15 cellular contexts compared by ENCODE assay signal in the genomic region with DNA sequence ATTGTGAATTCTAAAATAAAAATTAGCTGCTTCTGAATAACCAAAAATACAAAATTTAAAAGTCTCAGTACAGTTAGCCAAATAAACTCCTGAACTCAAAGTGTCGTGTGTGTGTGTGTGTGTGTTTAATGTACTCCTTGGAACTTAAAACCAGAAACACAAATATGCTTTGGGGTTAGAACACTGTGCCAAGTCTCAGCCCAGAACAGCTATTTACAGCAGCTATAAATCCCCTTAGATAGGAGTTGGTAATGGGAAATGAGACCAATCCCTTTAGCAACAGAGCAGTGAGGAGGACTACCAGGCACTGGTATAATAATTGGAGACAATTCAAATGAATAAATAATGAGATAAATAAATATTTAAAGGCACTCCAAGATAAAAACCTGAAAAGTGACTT.
A peak's percentile ranks its signal among the peaks of the same experiment; 100 is the strongest.
DNase-seq lines count a peak whose midpoint lies in the region; ATAC-seq and TF ChIP-seq lines count a peak whose summit lies in the region.
"Had no signal": no experiment of that assay in that cellular context is flagged by ENCODE, and none has a peak within 500 bp of the region (broad histone marks: within the 10 kb centered on the region; RNA-seq: fewer than 3 reads in every experiment).

No MANE protein-coding gene starts in this region.

- TF ChIP-seq POLR2A in sigmoid colon (IDR thresholded peaks at IDR 0.05) = no peak
- no peak for TF ChIP-seq POLR2A in suprapubic skin (IDR thresholded peaks at IDR 0.05)

- H3K4me1 ChIP-seq in hepatocyte (ENCODE audit: insufficient read depth) (peaks cover 12% of the 10 kb centered on the region), sigmoid colon (peaks cover 0 to 18% (median 12%) of the 10 kb centered on the region in 4 donors), foreskin keratinocyte (no peaks in the 10 kb centered on the region), suprapubic skin (no peaks in the 10 kb centered on the region)
- H3K4me1 ChIP-seq: Caco-2 had no signal

- no peak overlapping the region for H3K4me3 ChIP-seq in hepatocyte
- H3K4me3 ChIP-seq in sigmoid colon = no peak overlapping the region
- H3K4me3 ChIP-seq in suprapubic skin = no peak overlapping the region

- peak overlapping the region; percentile 7 for H3K4me2 ChIP-seq in hepatocyte

- peak; percentile 58 for DNase-seq in NCI-H82 treated with DMSO at 0.1 percent for 48 hours (lab: John Stamatoyannopoulos, UW; ENCODE audit: unreplicated experiment)
- DNase-seq in hepatocyte (ENCODE audit: low spot score) = peak; percentile 11
- DNase-seq in sigmoid colon = no peak
- DNase-seq in foreskin keratinocyte = no peak
- no peak for DNase-seq in suprapubic skin (ENCODE audit: low spot score in 2 of 2)
- no peak for DNase-seq in GM10266 (ENCODE audit: extremely low spot score)
- DNase-seq: Caco-2; CD4-positive, CD25-positive, alpha-beta regulatory T cell; H9; MM.1S; NCI-H1105; NCI-H1694; NCI-H510A treated with DMSO at 0.1 percent for 48 hours had no signal

- H3K27ac ChIP-seq in 22Rv1 (peak overlapping the region; percentile 3; the same call in 1 of the 2 replicates), hepatocyte (no peak overlapping the region), sigmoid colon (peak overlapping the region in 3 of 4 donors; percentile 44 to 67 (median 61)), foreskin keratinocyte (no peak overlapping the region), suprapubic skin (no peak overlapping the region)

- ATAC-seq in HG03025 (IDR thresholded peaks at IDR 0.05; ENCODE audit: low FRiP score, unreplicated experiment) (no peak), foreskin keratinocyte (no peak)

- H3K9me3 ChIP-seq in hepatocyte (ENCODE audit: low read depth) (no peaks in the 10 kb centered on the region), sigmoid colon (no peaks in the 10 kb centered on the region), suprapubic skin (no peaks in the 10 kb centered on the region)
- H3K9me3 ChIP-seq: Caco-2 had no signal

- no peaks in the 10 kb centered on the region for H3K9me2 ChIP-seq in hepatocyte (replicated peaks; ENCODE audit: insufficient read depth)

- intact Hi-C loops in sigmoid colon (cut with DNase I) = no loop called here

- no peak overlapping the region for H2AFZ ChIP-seq in hepatocyte

- no peaks in the 10 kb centered on the region for H3K79me2 ChIP-seq in hepatocyte

- TF ChIP-seq EP300 in sigmoid colon (IDR thresholded peaks at IDR 0.05) (no peak), suprapubic skin (IDR thresholded peaks at IDR 0.05) (no peak)

- H3K36me3 ChIP-seq in hepatocyte (replicated peaks; ENCODE audit: insufficient read depth, low read depth) (no peaks in the 10 kb centered on the region), sigmoid colon (peaks cover 0 to 12% (median 0%) of the 10 kb centered on the region in 4 donors), suprapubic skin (peaks cover 69% of the 10 kb centered on the region)

- 40% methylated on average over 1 of the region's 1 CpG for WGBS in hepatocyte (ENCODE audit: low lambda C conversion rate, missing lambda C conversion rate)
- 5 to 43% methylated on average over 1 of the region's 1 CpG for WGBS in sigmoid colon, 2 donors
- 50% methylated on average over 1 of the region's 1 CpG for WGBS in suprapubic skin

- TF ChIP-seq CTCF in 22Rv1 (IDR thresholded peaks at IDR 0.05) (no peak), hepatocyte (IDR thresholded peaks at IDR 0.05; ENCODE audit: poor library complexity) (no peak), sigmoid colon (IDR thresholded peaks at IDR 0.05) (no peak), foreskin keratinocyte (conservative IDR thresholded peaks at IDR 0.05) (no peak), suprapubic skin (IDR thresholded peaks at IDR 0.05) (no peak), GM10266 (IDR thresholded peaks at IDR 0.05; ENCODE audit: control insufficient read depth, insufficient read depth, low read depth, missing control alignments) (no peak)

- no peaks in the 10 kb centered on the region for H4K20me1 ChIP-seq in hepatocyte (ENCODE audit: insufficient read depth, poor library complexity, severe bottlenecking)

- H3K27me3 ChIP-seq in hepatocyte (no peaks in the 10 kb centered on the region), sigmoid colon (no peaks in the 10 kb centered on the region), foreskin keratinocyte (no peaks in the 10 kb centered on the region), suprapubic skin (no peaks in the 10 kb centered on the region)

Comparison
In these comparisons a context has a peak if more than half of its experiments do, and no peak if none do; other contexts are left out.
1. H3K27ac ChIP-seq: peak in 22Rv1 (single experiment) and sigmoid colon (3 of 4); none in hepatocyte (single experiment), foreskin keratinocyte (single experiment) and suprapubic skin (single experiment).
2. DNase-seq: peak in NCI-H82 treated with DMSO at 0.1 percent for 48 hours (single experiment) and hepatocyte (single experiment); none in sigmoid colon (single experiment), foreskin keratinocyte (0 of 2), suprapubic skin (0 of 2) and GM10266 (single experiment).